In genomic region chr6:109628158-109629000, GRCh38 we compare ENCODE assay signal across 16 cellular contexts.
"Had no signal": no experiment of that assay in that cellular context is flagged by ENCODE, and none has a peak within 500 bp of the region (broad histone marks: within the 10 kb centered on the region; RNA-seq: fewer than 3 reads in every experiment).

No MANE protein-coding gene starts in this region.

- H3K9me3 ChIP-seq: testis had no signal

- H3K79me2 ChIP-seq: hepatocyte had no signal

- H3K4me1 ChIP-seq: esophagus muscularis mucosa, stomach, testis had no signal

- H3K27ac Mint-ChIP-seq: mesothelial cell of epicardium, T-cell had no signal

- H3K27ac ChIP-seq: cardiac muscle cell, esophagus muscularis mucosa, hepatocyte, SK-N-MC, stomach, testis had no signal

- H3K36me3 ChIP-seq: cardiac muscle cell had no signal

- H3K4me3 ChIP-seq: cardiac muscle cell, esophagus muscularis mucosa, hepatocyte, lung, SK-N-MC, stomach, testis had no signal

- H2AFZ ChIP-seq: hepatocyte had no signal

- H3K27me3 Mint-ChIP-seq: T-cell had no signal

- ATAC-seq: sciatic nerve had no signal

- H3K4me3 Mint-ChIP-seq: mesothelial cell of epicardium, neural crest cell had no signal

- H3K4me2 ChIP-seq: hepatocyte had no signal

- H3K4me1 Mint-ChIP-seq: mesothelial cell of epicardium, neural crest cell had no signal

- DNase-seq: activated CD4-positive, alpha-beta T cell treated with anti-CD3 and anti-CD28 coated beads for 48 hours; activated effector memory CD4-positive, alpha-beta T cell treated with Interleukin-2 at 50 U/mL for 16 hours; activated T-cell treated with anti-CD3 and anti-CD28 coated beads for 4 hours; islet precursor cell; stomach; T-cell; T-helper 9 cell; testis had no signal

- H3K27me3 ChIP-seq: cardiac muscle cell, esophagus muscularis mucosa, hepatocyte, stomach, testis had no signal
